14 cellular contexts compared by ENCODE assay signal in genomic region chr5:39024005-39024404, GRCh38. TPM values are rescaled to one million over a fixed set of nuclear protein-coding genes. Genes with fewer than 3 reads are reported as not detected.
A peak's percentile ranks its signal among the peaks of the same experiment; 100 is the strongest.
DNase-seq lines count a peak whose midpoint lies in the region; ATAC-seq and TF ChIP-seq lines count a peak whose summit lies in the region.
"Had no signal": no experiment of that assay in that cellular context is flagged by ENCODE, and none has a peak within 500 bp of the region (broad histone marks: within the 10 kb centered on the region; RNA-seq: fewer than 3 reads in every experiment).

No MANE protein-coding gene starts in this region.

- H3K9me3 Mint-ChIP-seq in glutamatergic neuron (ENCODE audit: unreplicated experiment) = peaks cover 3% of the 10 kb centered on the region

- DNase-seq in SK-N-SH (no peak), NCI-H69 (lab: John Stamatoyannopoulos, UW) (peak; percentile 37), glutamatergic neuron (peak; percentile 55), gastrocnemius medialis (no peak), inferior parietal cortex (ENCODE audit: extremely low spot score) (no peak), smooth muscle cell (lab: John Stamatoyannopoulos, UW; ENCODE audit: unreplicated experiment) (no peak)
- DNase-seq: 8988T; activated CD4-positive, alpha-beta T cell treated with anti-CD3 and anti-CD28 coated beads, Interleukin-2, amount 50 U/mL, for 4 hours; Caco-2; left lung; NCI-H1048; NCI-H524 had no signal

- no peak overlapping the region for H3K27ac ChIP-seq in SK-N-SH (ENCODE audit: low read depth in 2 of 2, low read length in 1 of 2)
- peak overlapping the region in 3 of 4 donors; percentile 5 to 15 (median 8) for H3K27ac ChIP-seq in gastrocnemius medialis
- no peak overlapping the region for H3K27ac ChIP-seq in smooth muscle cell (ENCODE audit: low read depth)
- H3K27ac ChIP-seq: left lung had no signal

- peak; percentile 26; the same call in 1 of the 3 replicates for ATAC-seq in SK-N-SH treated with all-trans-retinoic acid at 6 μM for 48 hours
- peak in 1 of 2 donors; percentile 60 for ATAC-seq in gastrocnemius medialis
- no peak for ATAC-seq in HG02678 (IDR thresholded peaks at IDR 0.05; ENCODE audit: unreplicated experiment)
- ATAC-seq: left lung had no signal

- H3K4me3 ChIP-seq in SK-N-SH (ENCODE audit: low read depth in 2 of 2, low read length in 1 of 2) (no peak overlapping the region), gastrocnemius medialis (no peak overlapping the region), smooth muscle cell (no peak overlapping the region)
- H3K4me3 ChIP-seq: left lung had no signal

- H3K36me3 Mint-ChIP-seq in glutamatergic neuron (ENCODE audit: unreplicated experiment) = peaks cover 10% of the 10 kb centered on the region

- H3K9ac ChIP-seq in SK-N-SH = no peak overlapping the region
- H3K9ac ChIP-seq in smooth muscle cell (ENCODE audit: low read depth) = no peak overlapping the region

- H3K9me3 ChIP-seq in SK-N-SH (peaks cover 6% of the 10 kb centered on the region; the same call in 1 of the 2 replicates), gastrocnemius medialis (no peaks in the 10 kb centered on the region), smooth muscle cell (replicated peaks; ENCODE audit: low read depth) (no peaks in the 10 kb centered on the region)
- H3K9me3 ChIP-seq: Caco-2 had no signal

- H2AFZ ChIP-seq in SK-N-SH (ENCODE audit: low read depth) = no peak overlapping the region
- H2AFZ ChIP-seq in smooth muscle cell (ENCODE audit: low read depth) = no peak overlapping the region

- POLR2A ChIA-PET in SK-N-SH (lab: Yijun Ruan, JAX) = no interaction called here

- H3K27me3 Mint-ChIP-seq in glutamatergic neuron (ENCODE audit: unreplicated experiment) = no peaks in the 10 kb centered on the region

- no peak overlapping the region for H3K27ac Mint-ChIP-seq in glutamatergic neuron (ENCODE audit: unreplicated experiment)

- WGBS in SK-N-SH (ENCODE audit: low lambda C conversion rate) = 91% methylated on average over 7 of the region's 7 CpGs
- 80% methylated on average over 7 of the region's 7 CpGs for WGBS in smooth muscle cell (ENCODE audit: low lambda C conversion rate)

- intact Hi-C loops in gastrocnemius medialis (cut with DNase I; ENCODE audit: low total_unique reads) = no loop called here

- no peak overlapping the region for H3K4me3 Mint-ChIP-seq in glutamatergic neuron (ENCODE audit: unreplicated experiment)

- CTCF ChIA-PET in SK-N-SH (lab: Yijun Ruan, JAX) = no interaction called here

- H3K4me1 ChIP-seq in SK-N-SH (ENCODE audit: control insufficient read depth in 1 of 2, insufficient read depth in 2 of 2, low read depth in 1 of 2, low read length in 1 of 2) (peaks cover 0 to 4% of the 10 kb centered on the region in 2 experiments; a peak in 2 of 4 replicates), gastrocnemius medialis (peaks cover 20 to 36% of the 10 kb centered on the region in 2 donors), smooth muscle cell (ENCODE audit: low read depth) (peaks cover 30% of the 10 kb centered on the region)
- H3K4me1 ChIP-seq: Caco-2 had no signal

- H3F3A ChIP-seq in SK-N-SH (replicated peaks; ENCODE audit: insufficient read depth) = no peaks in the 10 kb centered on the region
- H3F3A ChIP-seq in smooth muscle cell (ENCODE audit: low read depth) = no peaks in the 10 kb centered on the region

- H3K79me2 ChIP-seq in SK-N-SH (ENCODE audit: insufficient read depth) (peaks cover 26% of the 10 kb centered on the region), smooth muscle cell (ENCODE audit: low read depth) (peaks cover 51% of the 10 kb centered on the region)

- no peak for TF ChIP-seq CTCF in SK-N-SH (IDR thresholded peaks at IDR 0.05)
- TF ChIP-seq CTCF in glutamatergic neuron (IDR thresholded peaks at IDR 0.05; ENCODE audit: partially characterized antibody, unreplicated experiment) = no peak
- TF ChIP-seq CTCF in gastrocnemius medialis (IDR thresholded peaks at IDR 0.05 in 4 of 5, conservative IDR thresholded peaks at IDR 0.05 in 1 of 5) = peak in 1 of 5 experiments; percentile 32
- no peak for TF ChIP-seq CTCF in smooth muscle cell (IDR thresholded peaks at IDR 0.05; ENCODE audit: borderline replicate concordance, insufficient read depth, poor library complexity, severe bottlenecking)

- peaks cover 9% of the 10 kb centered on the region for H3K4me1 Mint-ChIP-seq in glutamatergic neuron (ENCODE audit: low read depth, unreplicated experiment)

- no peaks in the 10 kb centered on the region for H3K9me2 ChIP-seq in SK-N-SH

- H3K36me3 ChIP-seq in SK-N-SH (replicated peaks in 1 of 2; ENCODE audit: control insufficient read depth in 1 of 2, insufficient read depth in 2 of 2, low read length in 1 of 2) = peaks cover 5 to 14% of the 10 kb centered on the region in 2 experiments
- H3K36me3 ChIP-seq in gastrocnemius medialis = peaks cover 0 to 15% of the 10 kb centered on the region in 2 donors
- H3K36me3 ChIP-seq in smooth muscle cell (ENCODE audit: low read depth) = no peaks in the 10 kb centered on the region

- TF ChIP-seq EP300 in SK-N-SH (IDR thresholded peaks at IDR 0.05; ENCODE audit: borderline replicate concordance in 1 of 2, low read depth in 1 of 2, low read length in 1 of 2) = no peak

- no peak for TF ChIP-seq POLR2A in gastrocnemius medialis (IDR thresholded peaks at IDR 0.05)

- no peaks in the 10 kb centered on the region for H3K27me3 ChIP-seq in SK-N-SH (ENCODE audit: insufficient read depth)
- H3K27me3 ChIP-seq in gastrocnemius medialis = no peaks in the 10 kb centered on the region
- no peaks in the 10 kb centered on the region for H3K27me3 ChIP-seq in smooth muscle cell (ENCODE audit: low read depth)
- H3K27me3 ChIP-seq: left lung had no signal

- no peak overlapping the region for H3K4me2 ChIP-seq in SK-N-SH
- no peak overlapping the region for H3K4me2 ChIP-seq in smooth muscle cell

- TF ChIP-seq RAD21 in SK-N-SH (IDR thresholded peaks at IDR 0.05; ENCODE audit: low read length) = no peak

- peaks cover 18% of the 10 kb centered on the region for H4K20me1 ChIP-seq in SK-N-SH (ENCODE audit: insufficient read depth)
- peaks cover 52% of the 10 kb centered on the region for H4K20me1 ChIP-seq in smooth muscle cell (ENCODE audit: low read depth)

- in situ Hi-C loops in gastrocnemius medialis (cut with MboI; ENCODE audit: low sequenced_read_pairs in 4 of 4) = no loop called here

TF ChIP-seq in SK-N-SH treated with all-trans-retinoic acid at 6 μM for 48 hours, 23 proteins besides CTCF, POLR2A, EP300 and RAD21 (continues in another document):
- no peak for TF ChIP-seq ZNF8 (CRISPR knock-in tag; IDR thresholded peaks at IDR 0.05)
- TF ChIP-seq ZFP3 (CRISPR knock-in tag; IDR thresholded peaks at IDR 0.05) = no peak
- no peak for TF ChIP-seq ZNF70 (CRISPR knock-in tag; IDR thresholded peaks at IDR 0.05)
- TF ChIP-seq TOX (CRISPR knock-in tag; IDR thresholded peaks at IDR 0.05; ENCODE audit: borderline replicate concordance) = no peak

TF ChIP-seq in SK-N-SH, 30 proteins besides CTCF, POLR2A, EP300 and RAD21 (continues in another document):
- TF ChIP-seq RFX5 (IDR thresholded peaks at IDR 0.05; ENCODE audit: low read length) (no peak), FOXM1 (IDR thresholded peaks at IDR 0.05; ENCODE audit: low read depth) (no peak), MEF2A (IDR thresholded peaks at IDR 0.05; ENCODE audit: borderline replicate concordance, low read depth) (no peak), ZBTB33 (IDR thresholded peaks at IDR 0.05; ENCODE audit: borderline replicate concordance, low read depth) (no peak), MAX (IDR thresholded peaks at IDR 0.05; ENCODE audit: low read depth) (no peak), RCOR1 (IDR thresholded peaks at IDR 0.05; ENCODE audit: low read length) (no peak), FOXJ3 (CRISPR knock-in tag; IDR thresholded peaks at IDR 0.05) (no peak)
- TF ChIP-seq, protein P1, sequence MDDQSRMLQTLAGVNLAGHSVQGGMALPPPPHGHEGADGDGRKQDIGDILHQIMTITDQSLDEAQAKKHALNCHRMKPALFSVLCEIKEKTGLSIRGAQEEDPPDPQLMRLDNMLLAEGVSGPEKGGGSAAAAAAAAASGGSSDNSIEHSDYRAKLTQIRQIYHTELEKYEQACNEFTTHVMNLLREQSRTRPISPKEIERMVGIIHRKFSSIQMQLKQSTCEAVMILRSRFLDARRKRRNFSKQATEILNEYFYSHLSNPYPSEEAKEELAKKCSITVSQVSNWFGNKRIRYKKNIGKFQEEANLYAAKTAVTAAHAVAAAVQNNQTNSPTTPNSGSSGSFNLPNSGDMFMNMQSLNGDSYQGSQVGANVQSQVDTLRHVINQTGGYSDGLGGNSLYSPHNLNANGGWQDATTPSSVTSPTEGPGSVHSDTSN (IDR thresholded peaks at IDR 0.05) = no peak
- TF ChIP-seq, protein P2, sequence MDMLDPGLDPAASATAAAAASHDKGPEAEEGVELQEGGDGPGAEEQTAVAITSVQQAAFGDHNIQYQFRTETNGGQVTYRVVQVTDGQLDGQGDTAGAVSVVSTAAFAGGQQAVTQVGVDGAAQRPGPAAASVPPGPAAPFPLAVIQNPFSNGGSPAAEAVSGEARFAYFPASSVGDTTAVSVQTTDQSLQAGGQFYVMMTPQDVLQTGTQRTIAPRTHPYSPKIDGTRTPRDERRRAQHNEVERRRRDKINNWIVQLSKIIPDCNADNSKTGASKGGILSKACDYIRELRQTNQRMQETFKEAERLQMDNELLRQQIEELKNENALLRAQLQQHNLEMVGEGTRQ (IDR thresholded peaks at IDR 0.05; ENCODE audit: borderline replicate concordance, low read depth, low read length) = no peak

RNA-seq across cellular contexts. Expression of gene RICTOR, which starts 50.2 kb away (rescaled TPM):
- 1.6 and 2.6 TPM in 2 replicates for polyA plus RNA-seq in SK-N-SH (2012; rRNA removed)
- 1.8 and 1.9 TPM in 2 replicates for polyA plus RNA-seq in SK-N-SH (2012; cell fraction: cytosol; rRNA removed)
- 3.3 and 9.0 TPM in 2 replicates for polyA plus RNA-seq in SK-N-SH (2012; cell fraction: nucleus; rRNA removed)
- 39.3 TPM for total RNA-seq in glutamatergic neuron (ENCODE audit: unreplicated experiment)
- total RNA-seq in gastrocnemius medialis = 10 to 100 TPM; 28.9 to 56.9 (median 37.0) TPM
- 30.2 and 33.4 TPM in 2 replicates for total RNA-seq in smooth muscle cell
- 3.6 and 6.6 TPM in 2 replicates for polyA plus RNA-seq in smooth muscle cell

Comparison
In these comparisons a context has a peak if more than half of its experiments do, and no peak if none do; other contexts are left out.
1. DNase-seq: peak in NCI-H69 (single experiment) and glutamatergic neuron (single experiment); none in SK-N-SH (single experiment), gastrocnemius medialis (0 of 2), inferior parietal cortex (single experiment) and smooth muscle cell (single experiment).
2. H3K27ac ChIP-seq: peak in gastrocnemius medialis (3 of 4); none in SK-N-SH (0 of 2) and smooth muscle cell (single experiment).